ENCODE assay signal across 2 cellular contexts in the genomic region with DNA sequence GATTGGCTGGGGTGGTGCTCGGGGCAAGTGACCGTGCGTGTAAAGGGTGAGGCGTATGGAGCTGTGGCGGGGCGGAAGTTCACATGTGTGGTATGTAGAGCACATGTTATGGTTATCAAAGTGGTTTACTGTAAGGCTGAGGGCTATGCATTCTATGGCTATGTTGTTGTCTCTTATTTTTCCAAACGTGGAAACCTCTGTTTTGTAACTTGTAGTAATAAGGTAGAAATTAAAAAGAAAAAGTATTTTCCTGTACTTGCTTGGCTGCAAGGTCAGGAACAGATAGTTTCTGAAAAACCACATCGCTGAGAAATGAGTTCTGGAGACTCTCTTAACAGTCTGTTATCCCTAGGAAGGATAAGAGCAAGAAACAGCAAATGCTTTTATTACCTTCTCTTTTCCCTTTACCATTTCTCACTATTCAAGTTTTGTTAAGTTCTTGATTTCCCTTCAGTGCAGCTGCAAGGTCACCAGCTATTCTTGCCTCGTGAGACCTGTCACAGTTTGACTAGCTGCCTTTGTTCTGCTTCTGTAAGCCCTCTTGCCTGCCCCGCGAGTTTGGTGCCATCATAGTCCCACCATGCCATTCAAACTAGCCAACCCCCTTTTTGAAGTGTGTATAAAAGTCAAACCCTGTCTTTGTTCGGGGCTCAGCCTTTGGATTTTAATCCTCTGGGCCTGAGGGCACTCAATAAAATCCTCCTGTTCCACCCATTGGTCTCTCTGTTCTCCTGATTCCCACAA.
TF ChIP-seq lines count a peak whose summit lies in the region.

No MANE protein-coding gene starts in this region.

TF ChIP-seq in A549, 52 proteins besides CTCF, POLR2A, EP300 and RAD21 (continued from another document):
- TF ChIP-seq HEYL (CRISPR knock-in tag; IDR thresholded peaks at IDR 0.05) = no peak
- TF ChIP-seq NFE2L2 (conservative IDR thresholded peaks at IDR 0.05; ENCODE audit: low read length) = no peak
- peak; percentile 100 for TF ChIP-seq FOSB (CRISPR knock-in tag; IDR thresholded peaks at IDR 0.05)
- TF ChIP-seq HDAC2 (IDR thresholded peaks at IDR 0.05) = no peak
- peak; percentile 97 for TF ChIP-seq HOXB5 (CRISPR knock-in tag; IDR thresholded peaks at IDR 0.05)
- TF ChIP-seq GATA3 (IDR thresholded peaks at IDR 0.05; ENCODE audit: borderline replicate concordance) = peak; percentile 57; the same call in 1 of the 2 replicates
- TF ChIP-seq PHF8 (IDR thresholded peaks at IDR 0.05; ENCODE audit: borderline replicate concordance, low read depth) = no peak
- TF ChIP-seq RARB (CRISPR knock-in tag; IDR thresholded peaks at IDR 0.05) = peak; percentile 100
- TF ChIP-seq JUNB (IDR thresholded peaks at IDR 0.05) = no peak
- no peak for TF ChIP-seq ZFP36 (IDR thresholded peaks at IDR 0.05; ENCODE audit: borderline replicate concordance, partially characterized antibody)
- peak; percentile 100 for TF ChIP-seq TFCP2L1 (CRISPR knock-in tag; IDR thresholded peaks at IDR 0.05)
- TF ChIP-seq, protein P1, sequence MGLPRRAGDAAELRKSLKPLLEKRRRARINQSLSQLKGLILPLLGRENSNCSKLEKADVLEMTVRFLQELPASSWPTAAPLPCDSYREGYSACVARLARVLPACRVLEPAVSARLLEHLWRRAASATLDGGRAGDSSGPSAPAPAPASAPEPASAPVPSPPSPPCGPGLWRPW (IDR thresholded peaks at IDR 0.05) = no peak
- TF ChIP-seq CBX8 (IDR thresholded peaks at IDR 0.05) = no peak
- no peak for TF ChIP-seq BHLHE40 (IDR thresholded peaks at IDR 0.05; ENCODE audit: low read depth, low read length)
- TF ChIP-seq, protein P2, sequence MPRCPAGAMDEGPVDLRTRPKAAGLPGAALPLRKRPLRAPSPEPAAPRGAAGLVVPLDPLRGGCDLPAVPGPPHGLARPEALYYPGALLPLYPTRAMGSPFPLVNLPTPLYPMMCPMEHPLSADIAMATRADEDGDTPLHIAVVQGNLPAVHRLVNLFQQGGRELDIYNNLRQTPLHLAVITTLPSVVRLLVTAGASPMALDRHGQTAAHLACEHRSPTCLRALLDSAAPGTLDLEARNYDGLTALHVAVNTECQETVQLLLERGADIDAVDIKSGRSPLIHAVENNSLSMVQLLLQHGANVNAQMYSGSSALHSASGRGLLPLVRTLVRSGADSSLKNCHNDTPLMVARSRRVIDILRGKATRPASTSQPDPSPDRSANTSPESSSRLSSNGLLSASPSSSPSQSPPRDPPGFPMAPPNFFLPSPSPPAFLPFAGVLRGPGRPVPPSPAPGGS (IDR thresholded peaks at IDR 0.05) = peak; percentile 100
- no peak for TF ChIP-seq NPAS2 (CRISPR knock-in tag; IDR thresholded peaks at IDR 0.05; ENCODE audit: borderline replicate concordance)
- TF ChIP-seq, protein P3, sequence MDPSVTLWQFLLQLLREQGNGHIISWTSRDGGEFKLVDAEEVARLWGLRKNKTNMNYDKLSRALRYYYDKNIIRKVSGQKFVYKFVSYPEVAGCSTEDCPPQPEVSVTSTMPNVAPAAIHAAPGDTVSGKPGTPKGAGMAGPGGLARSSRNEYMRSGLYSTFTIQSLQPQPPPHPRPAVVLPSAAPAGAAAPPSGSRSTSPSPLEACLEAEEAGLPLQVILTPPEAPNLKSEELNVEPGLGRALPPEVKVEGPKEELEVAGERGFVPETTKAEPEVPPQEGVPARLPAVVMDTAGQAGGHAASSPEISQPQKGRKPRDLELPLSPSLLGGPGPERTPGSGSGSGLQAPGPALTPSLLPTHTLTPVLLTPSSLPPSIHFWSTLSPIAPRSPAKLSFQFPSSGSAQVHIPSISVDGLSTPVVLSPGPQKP (IDR thresholded peaks at IDR 0.05; ENCODE audit: low read depth, low read length) = no peak
- TF ChIP-seq ZC3H11A (IDR thresholded peaks at IDR 0.05) = no peak
- TF ChIP-seq CBX2 (IDR thresholded peaks at IDR 0.05; ENCODE audit: borderline replicate concordance, low read depth) = no peak
- TF ChIP-seq EHF (CRISPR knock-in tag; IDR thresholded peaks at IDR 0.05) = peak; percentile 97
- no peak for TF ChIP-seq SMC3 (IDR thresholded peaks at IDR 0.05)
- no peak for TF ChIP-seq CHD2 (IDR thresholded peaks at IDR 0.05; ENCODE audit: low read length, partially characterized antibody)
- no peak for TF ChIP-seq RNF2 (IDR thresholded peaks at IDR 0.05; ENCODE audit: borderline replicate concordance, low read depth)
- TF ChIP-seq FOSL2 (IDR thresholded peaks at IDR 0.05) = no peak
- TF ChIP-seq FOSL2 (CRISPR knock-in tag; IDR thresholded peaks at IDR 0.05) = peak; percentile 85
- TF ChIP-seq, protein P4, sequence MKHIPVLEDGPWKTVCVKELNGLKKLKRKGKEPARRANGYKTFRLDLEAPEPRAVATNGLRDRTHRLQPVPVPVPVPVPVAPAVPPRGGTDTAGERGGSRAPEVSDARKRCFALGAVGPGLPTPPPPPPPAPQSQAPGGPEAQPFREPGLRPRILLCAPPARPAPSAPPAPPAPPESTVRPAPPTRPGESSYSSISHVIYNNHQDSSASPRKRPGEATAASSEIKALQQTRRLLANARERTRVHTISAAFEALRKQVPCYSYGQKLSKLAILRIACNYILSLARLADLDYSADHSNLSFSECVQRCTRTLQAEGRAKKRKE (CRISPR knock-in tag; IDR thresholded peaks at IDR 0.05; ENCODE audit: low read depth) = peak; percentile 99
- TF ChIP-seq ZNF302 (CRISPR knock-in tag; IDR thresholded peaks at IDR 0.05) = no peak
- TF ChIP-seq KDM5A (IDR thresholded peaks at IDR 0.05) = no peak
- no peak for TF ChIP-seq ESRRA (IDR thresholded peaks at IDR 0.05; ENCODE audit: borderline replicate concordance, low read length)

TF ChIP-seq in HepG2, 621 proteins besides CTCF, POLR2A, EP300 and RAD21 (continued from another document and continues in another):
- TF ChIP-seq, protein P5, sequence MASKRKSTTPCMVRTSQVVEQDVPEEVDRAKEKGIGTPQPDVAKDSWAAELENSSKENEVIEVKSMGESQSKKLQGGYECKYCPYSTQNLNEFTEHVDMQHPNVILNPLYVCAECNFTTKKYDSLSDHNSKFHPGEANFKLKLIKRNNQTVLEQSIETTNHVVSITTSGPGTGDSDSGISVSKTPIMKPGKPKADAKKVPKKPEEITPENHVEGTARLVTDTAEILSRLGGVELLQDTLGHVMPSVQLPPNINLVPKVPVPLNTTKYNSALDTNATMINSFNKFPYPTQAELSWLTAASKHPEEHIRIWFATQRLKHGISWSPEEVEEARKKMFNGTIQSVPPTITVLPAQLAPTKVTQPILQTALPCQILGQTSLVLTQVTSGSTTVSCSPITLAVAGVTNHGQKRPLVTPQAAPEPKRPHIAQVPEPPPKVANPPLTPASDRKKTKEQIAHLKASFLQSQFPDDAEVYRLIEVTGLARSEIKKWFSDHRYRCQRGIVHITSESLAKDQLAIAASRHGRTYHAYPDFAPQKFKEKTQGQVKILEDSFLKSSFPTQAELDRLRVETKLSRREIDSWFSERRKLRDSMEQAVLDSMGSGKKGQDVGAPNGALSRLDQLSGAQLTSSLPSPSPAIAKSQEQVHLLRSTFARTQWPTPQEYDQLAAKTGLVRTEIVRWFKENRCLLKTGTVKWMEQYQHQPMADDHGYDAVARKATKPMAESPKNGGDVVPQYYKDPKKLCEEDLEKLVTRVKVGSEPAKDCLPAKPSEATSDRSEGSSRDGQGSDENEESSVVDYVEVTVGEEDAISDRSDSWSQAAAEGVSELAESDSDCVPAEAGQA (IDR thresholded peaks at IDR 0.05; ENCODE audit: low read depth) = no peak
- TF ChIP-seq, protein P5 (CRISPR knock-in tag; IDR thresholded peaks at IDR 0.05; ENCODE audit: borderline replicate concordance) = no peak
- TF ChIP-seq RBM22 (optimal IDR thresholded peaks at IDR 0.05; ENCODE audit: low read length) (no peak), ZNF225 (CRISPR knock-in tag; IDR thresholded peaks at IDR 0.05) (no peak), ZNF749 (CRISPR knock-in tag; IDR thresholded peaks at IDR 0.05; ENCODE audit: borderline replicate concordance) (peak; percentile 91), ZNF180 (CRISPR knock-in tag; IDR thresholded peaks at IDR 0.05; ENCODE audit: borderline replicate concordance, low read depth) (no peak), TEAD3 (CRISPR knock-in tag; optimal IDR thresholded peaks at IDR 0.05; ENCODE audit: borderline replicate concordance) (peak; percentile 87), GATAD1 (CRISPR knock-in tag; IDR thresholded peaks at IDR 0.05) (0 out of 2 replicates have a peak, but pooled peaks have one; percentile 24), PAWR (CRISPR knock-in tag; IDR thresholded peaks at IDR 0.05; ENCODE audit: borderline replicate concordance) (no peak), SIN3A (IDR thresholded peaks at IDR 0.05; ENCODE audit: borderline replicate concordance, low read depth, low read length) (peak; percentile 48; the same call in 1 of the 2 replicates), SNAPC2 (CRISPR knock-in tag; IDR thresholded peaks at IDR 0.05) (peak; percentile 100), MAZ (IDR thresholded peaks at IDR 0.05; ENCODE audit: borderline replicate concordance, low read depth, low read length) (no peak), MAZ (CRISPR knock-in tag; IDR thresholded peaks at IDR 0.05; ENCODE audit: low read depth) (peak; percentile 72; the same call in 1 of the 2 replicates), SP2 (CRISPR knock-in tag; IDR thresholded peaks at IDR 0.05) (no peak), ELF1 (CRISPR knock-in tag; IDR thresholded peaks at IDR 0.05) (no peak; the same call in 1 of the 2 replicates), ZNF782 (CRISPR knock-in tag; IDR thresholded peaks at IDR 0.05; ENCODE audit: borderline replicate concordance) (no peak), FOXA3 (CRISPR knock-in tag; IDR thresholded peaks at IDR 0.05) (peak; percentile 60), MAFF (IDR thresholded peaks at IDR 0.05; ENCODE audit: low read depth, low read length) (no peak), SMC3 (IDR thresholded peaks at IDR 0.05; ENCODE audit: low read length) (no peak), SAFB2 (CRISPR knock-in tag; IDR thresholded peaks at IDR 0.05; ENCODE audit: borderline replicate concordance, low read depth) (0 out of 2 replicates have a peak, but pooled peaks have one; percentile 49)
- TF ChIP-seq, protein P6, sequence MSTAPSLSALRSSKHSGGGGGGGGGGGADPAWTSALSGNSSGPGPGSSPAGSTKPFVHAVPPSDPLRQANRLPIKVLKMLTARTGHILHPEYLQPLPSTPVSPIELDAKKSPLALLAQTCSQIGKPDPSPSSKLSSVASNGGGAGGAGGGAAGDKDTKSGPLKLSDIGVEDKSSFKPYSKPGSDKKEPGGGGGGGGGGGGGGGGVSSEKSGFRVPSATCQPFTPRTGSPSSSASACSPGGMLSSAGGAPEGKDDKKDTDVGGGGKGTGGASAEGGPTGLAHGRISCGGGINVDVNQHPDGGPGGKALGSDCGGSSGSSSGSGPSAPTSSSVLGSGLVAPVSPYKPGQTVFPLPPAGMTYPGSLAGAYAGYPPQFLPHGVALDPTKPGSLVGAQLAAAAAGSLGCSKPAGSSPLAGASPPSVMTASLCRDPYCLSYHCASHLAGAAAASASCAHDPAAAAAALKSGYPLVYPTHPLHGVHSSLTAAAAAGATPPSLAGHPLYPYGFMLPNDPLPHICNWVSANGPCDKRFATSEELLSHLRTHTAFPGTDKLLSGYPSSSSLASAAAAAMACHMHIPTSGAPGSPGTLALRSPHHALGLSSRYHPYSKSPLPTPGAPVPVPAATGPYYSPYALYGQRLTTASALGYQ (CRISPR knock-in tag; IDR thresholded peaks at IDR 0.05) = peak; percentile 63; the same call in 1 of the 2 replicates
- TF ChIP-seq, protein P7, sequence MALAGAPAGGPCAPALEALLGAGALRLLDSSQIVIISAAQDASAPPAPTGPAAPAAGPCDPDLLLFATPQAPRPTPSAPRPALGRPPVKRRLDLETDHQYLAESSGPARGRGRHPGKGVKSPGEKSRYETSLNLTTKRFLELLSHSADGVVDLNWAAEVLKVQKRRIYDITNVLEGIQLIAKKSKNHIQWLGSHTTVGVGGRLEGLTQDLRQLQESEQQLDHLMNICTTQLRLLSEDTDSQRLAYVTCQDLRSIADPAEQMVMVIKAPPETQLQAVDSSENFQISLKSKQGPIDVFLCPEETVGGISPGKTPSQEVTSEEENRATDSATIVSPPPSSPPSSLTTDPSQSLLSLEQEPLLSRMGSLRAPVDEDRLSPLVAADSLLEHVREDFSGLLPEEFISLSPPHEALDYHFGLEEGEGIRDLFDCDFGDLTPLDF (CRISPR knock-in tag; IDR thresholded peaks at IDR 0.05) = no peak
- TF ChIP-seq, protein P8, sequence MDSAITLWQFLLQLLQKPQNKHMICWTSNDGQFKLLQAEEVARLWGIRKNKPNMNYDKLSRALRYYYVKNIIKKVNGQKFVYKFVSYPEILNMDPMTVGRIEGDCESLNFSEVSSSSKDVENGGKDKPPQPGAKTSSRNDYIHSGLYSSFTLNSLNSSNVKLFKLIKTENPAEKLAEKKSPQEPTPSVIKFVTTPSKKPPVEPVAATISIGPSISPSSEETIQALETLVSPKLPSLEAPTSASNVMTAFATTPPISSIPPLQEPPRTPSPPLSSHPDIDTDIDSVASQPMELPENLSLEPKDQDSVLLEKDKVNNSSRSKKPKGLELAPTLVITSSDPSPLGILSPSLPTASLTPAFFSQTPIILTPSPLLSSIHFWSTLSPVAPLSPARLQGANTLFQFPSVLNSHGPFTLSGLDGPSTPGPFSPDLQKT (CRISPR knock-in tag; IDR thresholded peaks at IDR 0.05; ENCODE audit: borderline replicate concordance) = peak; percentile 62; the same call in 1 of the 2 replicates
- TF ChIP-seq, protein P9, sequence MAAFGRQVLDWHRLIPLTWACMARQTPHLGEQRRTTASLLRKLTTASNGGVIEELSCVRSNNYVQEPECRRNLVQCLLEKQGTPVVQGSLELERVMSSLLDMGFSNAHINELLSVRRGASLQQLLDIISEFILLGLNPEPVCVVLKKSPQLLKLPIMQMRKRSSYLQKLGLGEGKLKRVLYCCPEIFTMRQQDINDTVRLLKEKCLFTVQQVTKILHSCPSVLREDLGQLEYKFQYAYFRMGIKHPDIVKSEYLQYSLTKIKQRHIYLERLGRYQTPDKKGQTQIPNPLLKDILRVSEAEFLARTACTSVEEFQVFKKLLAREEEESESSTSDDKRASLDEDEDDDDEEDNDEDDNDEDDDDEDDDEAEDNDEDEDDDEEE (CRISPR knock-in tag; IDR thresholded peaks at IDR 0.05) = no peak
- TF ChIP-seq, protein P10, sequence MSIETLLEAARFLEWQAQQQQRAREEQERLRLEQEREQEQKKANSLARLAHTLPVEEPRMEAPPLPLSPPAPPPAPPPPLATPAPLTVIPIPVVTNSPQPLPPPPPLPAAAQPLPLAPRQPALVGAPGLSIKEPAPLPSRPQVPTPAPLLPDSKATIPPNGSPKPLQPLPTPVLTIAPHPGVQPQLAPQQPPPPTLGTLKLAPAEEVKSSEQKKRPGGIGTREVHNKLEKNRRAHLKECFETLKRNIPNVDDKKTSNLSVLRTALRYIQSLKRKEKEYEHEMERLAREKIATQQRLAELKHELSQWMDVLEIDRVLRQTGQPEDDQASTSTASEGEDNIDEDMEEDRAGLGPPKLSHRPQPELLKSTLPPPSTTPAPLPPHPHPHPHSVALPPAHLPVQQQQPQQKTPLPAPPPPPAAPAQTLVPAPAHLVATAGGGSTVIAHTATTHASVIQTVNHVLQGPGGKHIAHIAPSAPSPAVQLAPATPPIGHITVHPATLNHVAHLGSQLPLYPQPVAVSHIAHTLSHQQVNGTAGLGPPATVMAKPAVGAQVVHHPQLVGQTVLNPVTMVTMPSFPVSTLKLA (IDR thresholded peaks at IDR 0.05) = peak; percentile 92
